In the genomic region with DNA sequence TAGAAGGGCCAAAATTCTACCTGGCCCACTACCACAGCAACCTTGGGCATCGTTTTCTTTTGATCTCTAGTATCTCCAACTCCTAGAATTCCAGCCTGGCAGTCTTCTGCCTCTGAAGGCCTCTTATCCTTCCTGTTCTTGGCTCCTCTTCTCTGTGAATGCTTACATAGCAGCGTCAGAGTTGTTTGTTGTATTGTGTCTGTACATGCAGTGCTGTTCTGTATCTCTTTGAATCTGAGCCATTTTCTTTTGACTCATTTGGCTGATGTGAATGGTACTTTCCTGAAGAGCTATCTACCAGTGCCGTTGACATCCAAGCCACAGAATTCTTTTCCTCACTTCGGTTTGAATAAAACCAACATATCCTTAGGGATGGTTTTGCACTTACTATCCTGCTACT, we compare ENCODE assay signal across 14 cellular contexts.
DNase-seq lines count a peak whose midpoint lies in the region; ATAC-seq and TF ChIP-seq lines count a peak whose summit lies in the region.
"Had no signal": no experiment of that assay in that cellular context is flagged by ENCODE, and none has a peak within 500 bp of the region (broad histone marks: within the 10 kb centered on the region; RNA-seq: fewer than 3 reads in every experiment).

No MANE protein-coding gene starts in this region.

- no peaks in the 10 kb centered on the region for H3K9me3 ChIP-seq in Panc1 (ENCODE audit: control insufficient read depth, insufficient read depth, low read depth, low read length)

- H3K4me1 ChIP-seq in Panc1 (ENCODE audit: control insufficient read depth, insufficient read depth, low read length): peaks cover 4% of the 10 kb centered on the region

- peak; percentile 50 for ATAC-seq in Panc1
- ATAC-seq: T-helper 17 cell had no signal

- POLR2A ChIA-PET in Panc1 (lab: Charles Lee): no interaction called here

- H3K4me3 ChIP-seq in Panc1 (ENCODE audit: low read depth in 2 of 2, low read length in 2 of 2): no peak overlapping the region
- H3K4me3 ChIP-seq in fibroblast of the aortic adventitia (ENCODE audit: low read depth, low read length): no peak overlapping the region

- CTCF ChIA-PET in Panc1 (lab: Charles Lee): no interaction called here

- no peak overlapping the region for H3K27ac ChIP-seq in Panc1 (ENCODE audit: low read length)

- TF ChIP-seq CTCF in Panc1 (IDR thresholded peaks at IDR 0.05): no peak
- no peak for TF ChIP-seq CTCF in fibroblast of the aortic adventitia (IDR thresholded peaks at IDR 0.05; ENCODE audit: insufficient read depth, low read length)

- DNase-seq in GM03348 (ENCODE audit: low spot score) (peak; percentile 15), Panc1 (ENCODE audit: low read depth, low spot score) (no peak), fibroblast of the aortic adventitia (ENCODE audit: low read depth) (peak; percentile 96), pulmonary artery endothelial cell (ENCODE audit: low read depth, low spot score) (peak; percentile 32), NCI-H146 treated with DMSO at 0.1 percent for 48 hours (lab: John Stamatoyannopoulos, UW; ENCODE audit: unreplicated experiment) (no peak), NCI-H524 (lab: John Stamatoyannopoulos, UW) (no peak), COR-L47 (lab: John Stamatoyannopoulos, UW) (no peak), HPDE6-E6E7 (ENCODE audit: extremely low spot score) (no peak)
- DNase-seq: activated T-cell treated with anti-CD3 and anti-CD28 coated beads for 4 hours; effector memory CD4-positive, alpha-beta T cell; GDM1; mesendoderm; NCI-H774; T-helper 17 cell had no signal

- no TSS peak for BruUV-seq in Panc1 (replicated peaks; lab: Mats Ljungman, UMichigan)

- intact Hi-C loops in Panc1 (cut with micrococcal nuclease; ENCODE audit: unreplicated experiment): no loop called here

- no peaks in the 10 kb centered on the region for H3K36me3 ChIP-seq in Panc1 (ENCODE audit: control insufficient read depth, insufficient read depth, low read length)

- no peaks in the 10 kb centered on the region for H3K27me3 ChIP-seq in Panc1 (ENCODE audit: control insufficient read depth, insufficient read depth, low read length)

- in situ Hi-C loops in Panc1 (cut with HindIII; ENCODE audit: low pct_unique_long_range_greater_than_20kb, low sequenced_read_pairs): no loop called here

Comparison
In these comparisons a context has a peak if more than half of its experiments do, and no peak if none do; other contexts are left out.
1. DNase-seq: peak in GM03348 (single experiment), fibroblast of the aortic adventitia (single experiment) and pulmonary artery endothelial cell (single experiment); none in Panc1 (single experiment), NCI-H146 treated with DMSO at 0.1 percent for 48 hours (single experiment), NCI-H524 (0 of 2), COR-L47 (single experiment) and HPDE6-E6E7 (single experiment).